Comparison of ENCODE assay signal across 16 cellular contexts in genomic region chr6:149445095-149445466, GRCh38. TPM values are rescaled to one million over a fixed set of nuclear protein-coding genes. Genes with fewer than 3 reads are reported as not detected.
DNase-seq lines count a peak whose midpoint lies in the region; ATAC-seq and TF ChIP-seq lines count a peak whose summit lies in the region.
"Had no signal": no experiment of that assay in that cellular context is flagged by ENCODE, and none has a peak within 500 bp of the region (broad histone marks: within the 10 kb centered on the region; RNA-seq: fewer than 3 reads in every experiment).

No MANE protein-coding gene starts in this region.

- H3K4me1 ChIP-seq in A673 (ENCODE audit: insufficient read depth, low read length, poor library complexity, severe bottlenecking) = no peaks in the 10 kb centered on the region
- no peaks in the 10 kb centered on the region for H3K4me1 ChIP-seq in lower lobe of right lung

- BruUV-seq in A673 (replicated peaks; lab: Mats Ljungman, UMichigan) = no TSS peak

- no peaks in the 10 kb centered on the region for H3K9me3 Mint-ChIP-seq in activated naive CD4-positive, alpha-beta T cell treated with anti-CD3 and anti-CD28 coated beads, Interleukin-2, amount 50 U/mL, for 72 hours
- H3K9me3 Mint-ChIP-seq in activated naive CD4-positive, alpha-beta T cell treated with anti-CD3 and anti-CD28 coated beads for 36 hours = no peaks in the 10 kb centered on the region
- H3K9me3 Mint-ChIP-seq in activated T-cell treated with anti-CD3 and anti-CD28 coated beads, Interleukin-2, amount 50 U/mL, for 4 hours = no peaks in the 10 kb centered on the region
- no peaks in the 10 kb centered on the region for H3K9me3 Mint-ChIP-seq in stimulated activated naive B cell treated with anti-CD40 and anti-IgM and Interleukin-4, amounts not matched to agents 10 μg/mL and 1 μg/mL and 100 μg/mL, for 72 hours
- H3K9me3 Mint-ChIP-seq: HFFc6 had no signal

- H3K36me3 ChIP-seq in A673 (ENCODE audit: insufficient read depth, low read length, poor library complexity, severe bottlenecking) = no peaks in the 10 kb centered on the region
- no peaks in the 10 kb centered on the region for H3K36me3 ChIP-seq in lower lobe of right lung
- H3K36me3 ChIP-seq: cardiac muscle cell, heart right ventricle, Peyer's patch had no signal

- H3K27ac ChIP-seq in A673 (ENCODE audit: low read depth, low read length, poor library complexity, severe bottlenecking) = no peak overlapping the region
- no peak overlapping the region for H3K27ac ChIP-seq in lower lobe of right lung
- H3K27ac ChIP-seq: cardiac muscle cell, heart right ventricle, Peyer's patch had no signal

- H3K9me3 ChIP-seq in A673 (ENCODE audit: low read depth, low read length, poor library complexity, severe bottlenecking) = no peaks in the 10 kb centered on the region
- H3K9me3 ChIP-seq in lower lobe of right lung = no peaks in the 10 kb centered on the region
- H3K9me3 ChIP-seq: heart right ventricle, Peyer's patch had no signal

- peak; percentile 54 to 55 for ATAC-seq in activated naive CD4-positive, alpha-beta T cell treated with anti-CD3 and anti-CD28 coated beads, Interleukin-2, amount 50 U/mL, for 72 hours
- ATAC-seq in HG02759 (IDR thresholded peaks at IDR 0.05; ENCODE audit: unreplicated experiment) (peak; percentile 68), lower lobe of right lung (no peak)
- peak; percentile 25 to 33 for ATAC-seq in activated T-cell treated with anti-CD3 and anti-CD28 coated beads, Interleukin-2, amount 50 U/mL, for 4 hours
- ATAC-seq in stimulated activated naive B cell treated with anti-CD40 and anti-IgM and Interleukin-4, amounts not matched to agents 10 μg/mL and 1 μg/mL and 100 μg/mL, for 72 hours (replicated peaks) = peak; percentile 69 to 82

- POLR2A ChIA-PET in A673 (lab: Charles Lee; ENCODE audit: low non-redundant PET) = no interaction called here

- CTCF ChIA-PET in activated naive CD4-positive, alpha-beta T cell treated with anti-CD3 and anti-CD28 coated beads for 36 hours (lab: Charles Lee) = interaction anchor here (0.9 to 3.6 kb wide), 4 partner anchors 13 to 74 kb away, joined by 3 to 21 read pairs (median 6); partner anchors contain the start of gene ZC3H12D
- CTCF ChIA-PET in A673 (lab: Charles Lee) = no interaction called here

- H3K27ac Mint-ChIP-seq in activated naive CD4-positive, alpha-beta T cell treated with anti-CD3 and anti-CD28 coated beads, Interleukin-2, amount 50 U/mL, for 72 hours = peak overlapping the region; percentile 79 to 81
- H3K27ac Mint-ChIP-seq in activated naive CD4-positive, alpha-beta T cell treated with anti-CD3 and anti-CD28 coated beads for 36 hours = no peak overlapping the region
- H3K27ac Mint-ChIP-seq in stimulated activated naive B cell treated with anti-CD40 and anti-IgM and Interleukin-4, amounts not matched to agents 10 μg/mL and 1 μg/mL and 100 μg/mL, for 72 hours = peak overlapping the region; percentile 67
- H3K27ac Mint-ChIP-seq: HFFc6 had no signal

- H3K36me3 Mint-ChIP-seq in activated naive CD4-positive, alpha-beta T cell treated with anti-CD3 and anti-CD28 coated beads, Interleukin-2, amount 50 U/mL, for 72 hours = peaks cover 4 to 14% of the 10 kb centered on the region in 2 donors
- peaks cover 12% of the 10 kb centered on the region for H3K36me3 Mint-ChIP-seq in activated naive CD4-positive, alpha-beta T cell treated with anti-CD3 and anti-CD28 coated beads for 36 hours (ENCODE audit: low read depth)
- H3K36me3 Mint-ChIP-seq in activated T-cell treated with anti-CD3 and anti-CD28 coated beads, Interleukin-2, amount 50 U/mL, for 4 hours (ENCODE audit: insufficient read depth) = peaks cover 11% of the 10 kb centered on the region
- H3K36me3 Mint-ChIP-seq in stimulated activated naive B cell treated with anti-CD40 and anti-IgM and Interleukin-4, amounts not matched to agents 10 μg/mL and 1 μg/mL and 100 μg/mL, for 72 hours = peaks cover 9 to 10% of the 10 kb centered on the region in 2 donors

- peak in 1 of 2 donors; percentile 55 for DNase-seq in activated naive CD4-positive, alpha-beta T cell treated with anti-CD3 and anti-CD28 coated beads, Interleukin-2, amount 50 U/mL, for 72 hours (ENCODE audit: low spot score in 2 of 2)
- DNase-seq in activated naive CD4-positive, alpha-beta T cell treated with anti-CD3 and anti-CD28 coated beads for 36 hours = no peak
- DNase-seq in activated T-cell treated with anti-CD3 and anti-CD28 coated beads, Interleukin-2, amount 50 U/mL, for 4 hours = no peak
- no peak for DNase-seq in stimulated activated naive B cell treated with anti-CD40 and anti-IgM and Interleukin-4, amounts not matched to agents 10 μg/mL and 1 μg/mL and 100 μg/mL, for 72 hours
- DNase-seq in AG08395 (ENCODE audit: low spot score) (no peak), A673 (ENCODE audit: low spot score) (no peak), lower lobe of right lung (no peak)
- DNase-seq: heart right ventricle, HFFc6, KG1, mesendoderm, NCI-H748 treated with DMSO at 0.1 percent for 48 hours, substantia nigra had no signal

- H3K27me3 Mint-ChIP-seq in activated naive CD4-positive, alpha-beta T cell treated with anti-CD3 and anti-CD28 coated beads for 36 hours (ENCODE audit: low read depth) = no peaks in the 10 kb centered on the region
- H3K27me3 Mint-ChIP-seq in activated T-cell treated with anti-CD3 and anti-CD28 coated beads, Interleukin-2, amount 50 U/mL, for 4 hours (ENCODE audit: low read depth) = no peaks in the 10 kb centered on the region
- H3K27me3 Mint-ChIP-seq in stimulated activated naive B cell treated with anti-CD40 and anti-IgM and Interleukin-4, amounts not matched to agents 10 μg/mL and 1 μg/mL and 100 μg/mL, for 72 hours = no peaks in the 10 kb centered on the region

- H3K4me3 ChIP-seq in A673 (ENCODE audit: low read depth, low read length, poor library complexity, severe bottlenecking) (no peak overlapping the region), lower lobe of right lung (no peak overlapping the region)
- H3K4me3 ChIP-seq: cardiac muscle cell, heart right ventricle, Peyer's patch had no signal

- no peak overlapping the region for H3K4me3 Mint-ChIP-seq in activated naive CD4-positive, alpha-beta T cell treated with anti-CD3 and anti-CD28 coated beads for 36 hours
- H3K4me3 Mint-ChIP-seq in activated T-cell treated with anti-CD3 and anti-CD28 coated beads, Interleukin-2, amount 50 U/mL, for 4 hours = no peak overlapping the region
- no peak overlapping the region for H3K4me3 Mint-ChIP-seq in stimulated activated naive B cell treated with anti-CD40 and anti-IgM and Interleukin-4, amounts not matched to agents 10 μg/mL and 1 μg/mL and 100 μg/mL, for 72 hours
- H3K4me3 Mint-ChIP-seq: HFFc6 had no signal

- H3K4me1 Mint-ChIP-seq in activated naive CD4-positive, alpha-beta T cell treated with anti-CD3 and anti-CD28 coated beads for 36 hours (ENCODE audit: low read depth) = peaks cover 5% of the 10 kb centered on the region
- H3K4me1 Mint-ChIP-seq in activated T-cell treated with anti-CD3 and anti-CD28 coated beads, Interleukin-2, amount 50 U/mL, for 4 hours (ENCODE audit: low read depth) = no peaks in the 10 kb centered on the region
- peaks cover 13 to 50% of the 10 kb centered on the region in 2 donors for H3K4me1 Mint-ChIP-seq in stimulated activated naive B cell treated with anti-CD40 and anti-IgM and Interleukin-4, amounts not matched to agents 10 μg/mL and 1 μg/mL and 100 μg/mL, for 72 hours

- no peaks in the 10 kb centered on the region for H3K27me3 ChIP-seq in A673 (replicated peaks; ENCODE audit: insufficient read depth, low read depth, low read length, poor library complexity)
- no peaks in the 10 kb centered on the region for H3K27me3 ChIP-seq in lower lobe of right lung (ENCODE audit: low read depth)
- H3K27me3 ChIP-seq: Peyer's patch had no signal

- TF ChIP-seq CTCF in A673 (conservative IDR thresholded peaks at IDR 0.05; ENCODE audit: low read depth, low read length) = no peak
- TF ChIP-seq CTCF in lower lobe of right lung (IDR thresholded peaks at IDR 0.05) = no peak

- intact Hi-C loops in activated naive CD4-positive, alpha-beta T cell treated with anti-CD3 and anti-CD28 coated beads for 36 hours (cut with micrococcal nuclease) = no loop called here
- intact Hi-C loops in A673 (cut with micrococcal nuclease; ENCODE audit: unreplicated experiment) = no loop called here
- intact Hi-C loops in lower lobe of right lung (cut with DNase I) = no loop called here

RNA-seq across cellular contexts. Expression of gene ZC3H12D, which starts 39.7 kb away (rescaled TPM):
- 100 to 1,000 TPM in 1 of 2 donors, 10 to 100 TPM in 1; 87.1 to 186 TPM for total RNA-seq in activated naive CD4-positive, alpha-beta T cell treated with anti-CD3 and anti-CD28 coated beads, Interleukin-2, amount 50 U/mL, for 72 hours
- total RNA-seq in activated naive CD4-positive, alpha-beta T cell treated with anti-CD3 and anti-CD28 coated beads for 36 hours = 10 to 100 TPM; 75.8 to 82.7 TPM
- 10 to 100 TPM; 22.2 to 51.5 (median 42.5) TPM for total RNA-seq in activated T-cell treated with anti-CD3 and anti-CD28 coated beads, Interleukin-2, amount 50 U/mL, for 4 hours
- 0.30 and 0.33 TPM in 2 replicates for total RNA-seq in A673 (2021)
- total RNA-seq in lower lobe of right lung = 2.6 TPM

RNA-seq across cellular contexts. Expression of gene SUMO4, which starts 45.0 kb away (rescaled TPM):
- total RNA-seq in activated naive CD4-positive, alpha-beta T cell treated with anti-CD3 and anti-CD28 coated beads, Interleukin-2, amount 50 U/mL, for 72 hours = 10 to 100 TPM in 1 of 2 donors, 1 to 10 TPM in 1; 10.0 to 11.2 TPM
- total RNA-seq in activated naive CD4-positive, alpha-beta T cell treated with anti-CD3 and anti-CD28 coated beads for 36 hours = 1 to 10 TPM; 5.5 to 5.9 TPM
- 1 to 10 TPM; 2.6 to 3.0 (median 2.7) TPM for total RNA-seq in activated T-cell treated with anti-CD3 and anti-CD28 coated beads, Interleukin-2, amount 50 U/mL, for 4 hours
- 1.9 and 2.8 TPM in 2 replicates for total RNA-seq in A673 (2021)
- 2.0 TPM for total RNA-seq in lower lobe of right lung

Comparison
In these comparisons a context has a peak if more than half of its experiments do, and no peak if none do; other contexts are left out.
1. ATAC-seq: peak in activated naive CD4-positive, alpha-beta T cell treated with anti-CD3 and anti-CD28 coated beads, Interleukin-2, amount 50 U/mL, for 72 hours (2 of 2), HG02759 (single experiment), activated T-cell treated with anti-CD3 and anti-CD28 coated beads, Interleukin-2, amount 50 U/mL, for 4 hours (2 of 2) and stimulated activated naive B cell treated with anti-CD40 and anti-IgM and Interleukin-4, amounts not matched to agents 10 μg/mL and 1 μg/mL and 100 μg/mL, for 72 hours (2 of 2); none in lower lobe of right lung (0 of 2).